ENCODE assay signal across 8 cellular contexts in the genomic region with DNA sequence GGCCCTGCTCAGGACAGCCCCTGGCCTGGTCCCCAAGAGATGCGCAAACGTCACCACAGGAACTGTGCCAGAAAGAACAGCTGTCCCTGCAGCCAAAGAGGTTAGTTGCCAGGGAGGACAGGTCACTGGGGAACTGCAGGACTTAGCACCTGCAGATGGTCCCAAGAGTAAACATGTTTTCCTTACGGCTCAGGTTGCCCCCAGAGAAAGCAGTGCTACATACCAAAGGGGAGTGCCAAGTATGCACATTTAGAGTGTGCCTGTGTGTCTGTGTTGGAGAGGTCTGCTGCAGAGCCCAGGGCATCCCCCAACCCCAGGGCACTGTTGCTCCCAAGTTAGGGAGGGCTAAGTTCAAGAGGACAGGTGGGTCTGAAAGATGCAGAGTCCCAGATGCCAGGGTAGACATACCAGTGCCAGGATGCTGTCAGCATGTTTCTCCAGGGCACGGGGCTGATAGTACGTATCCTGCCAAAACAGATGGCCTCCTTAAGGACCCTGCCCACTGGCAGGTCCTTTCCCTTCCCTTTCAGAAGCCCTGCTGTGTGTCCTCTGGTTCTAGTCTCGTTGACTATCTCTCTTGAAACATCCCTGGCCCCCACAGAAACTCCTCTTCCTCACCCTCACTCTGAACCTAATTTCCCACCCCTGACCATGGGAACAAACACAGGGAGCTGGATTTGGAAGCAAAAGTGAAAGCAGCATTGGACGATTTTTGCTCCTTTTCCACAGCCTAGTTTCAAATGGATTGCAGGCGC. TPM values are rescaled to one million over a fixed set of nuclear protein-coding genes. Genes with fewer than 3 reads are reported as not detected.
DNase-seq lines count a peak whose midpoint lies in the region; ATAC-seq and TF ChIP-seq lines count a peak whose summit lies in the region.

No MANE protein-coding gene starts in this region.

- H2AFZ ChIP-seq in OCI-LY3 (ENCODE audit: low read depth, low read length), result no peak overlapping the region

- H3K9me3 ChIP-seq in OCI-LY3 (ENCODE audit: insufficient read depth, low read length), result no peaks in the 10 kb centered on the region

- H3K9ac ChIP-seq in OCI-LY3 (ENCODE audit: low read length), result peak overlapping the region; percentile 86

- peaks cover 18% of the 10 kb centered on the region for H3K79me2 ChIP-seq in OCI-LY3 (ENCODE audit: low read length)

- ATAC-seq in effector memory CD8-positive, alpha-beta T cell (replicated peaks), result no peak
- ATAC-seq in naive B cell (ENCODE audit: low read depth in 2 of 2) (no peak), GM18870 (IDR thresholded peaks at IDR 0.05; ENCODE audit: unreplicated experiment) (no peak), GM19452 (IDR thresholded peaks at IDR 0.05; ENCODE audit: unreplicated experiment) (no peak)

- peak overlapping the region; percentile 94 to 97 for H3K27ac Mint-ChIP-seq in effector memory CD8-positive, alpha-beta T cell
- peak overlapping the region in 5 of 6 donors; percentile 93 to 99 (median 98) for H3K27ac Mint-ChIP-seq in naive B cell

- peak overlapping the region; percentile 87 for H3K4me3 ChIP-seq in H7 (ENCODE audit: insufficient read depth, low read depth, low read length)
- H3K4me3 ChIP-seq in OCI-LY3 (ENCODE audit: low read length), result peak overlapping the region; percentile 96

- peaks cover 12% of the 10 kb centered on the region for H3K4me1 ChIP-seq in OCI-LY3 (ENCODE audit: low read length)

- no peak overlapping the region for H3K27ac ChIP-seq in OCI-LY3 (ENCODE audit: low read length)

- H3K4me1 Mint-ChIP-seq in effector memory CD8-positive, alpha-beta T cell (ENCODE audit: low read depth in 2 of 2), result peaks cover 23 to 30% of the 10 kb centered on the region in 2 donors
- peaks cover 28 to 46% (median 33%) of the 10 kb centered on the region in 3 donors for H3K4me1 Mint-ChIP-seq in naive B cell

- H3K9me3 Mint-ChIP-seq in effector memory CD8-positive, alpha-beta T cell, result no peaks in the 10 kb centered on the region
- no peaks in the 10 kb centered on the region for H3K9me3 Mint-ChIP-seq in naive B cell

- TF ChIP-seq CTCF in OCI-LY3 (IDR thresholded peaks at IDR 0.05; ENCODE audit: low read depth, low read length), result no peak

- H3K36me3 Mint-ChIP-seq in effector memory CD8-positive, alpha-beta T cell (ENCODE audit: insufficient read depth), result peaks cover 33% of the 10 kb centered on the region
- peaks cover 6 to 12% of the 10 kb centered on the region in 2 donors for H3K36me3 Mint-ChIP-seq in naive B cell

- peak overlapping the region; percentile 100 for H3K4me2 ChIP-seq in OCI-LY3 (ENCODE audit: low read length)

- peak overlapping the region; percentile 95 to 99 for H3K4me3 Mint-ChIP-seq in effector memory CD8-positive, alpha-beta T cell
- H3K4me3 Mint-ChIP-seq in naive B cell, result peak overlapping the region; percentile 96 to 100 (median 98)

- no peaks in the 10 kb centered on the region for H4K20me1 ChIP-seq in OCI-LY3 (ENCODE audit: insufficient read depth, low read length)

- no peaks in the 10 kb centered on the region for H3K27me3 Mint-ChIP-seq in effector memory CD8-positive, alpha-beta T cell
- H3K27me3 Mint-ChIP-seq in naive B cell, result no peaks in the 10 kb centered on the region

- H3K27me3 ChIP-seq in H7 (ENCODE audit: control insufficient read depth, insufficient read depth, low read length), result no peaks in the 10 kb centered on the region
- no peaks in the 10 kb centered on the region for H3K27me3 ChIP-seq in OCI-LY3 (ENCODE audit: low read depth, low read length)

- DNase-seq in H7 (no peak), naive B cell (no peak), superior temporal gyrus (ENCODE audit: extremely low spot score) (no peak), HPDE6-E6E7 (ENCODE audit: extremely low spot score) (no peak)
- DNase-seq in effector memory CD8-positive, alpha-beta T cell, result no peak

- H3K36me3 ChIP-seq in H7 (replicated peaks; ENCODE audit: control insufficient read depth, insufficient read depth, low read length) (no peaks in the 10 kb centered on the region; the same call in 1 of the 2 replicates), OCI-LY3 (replicated peaks; ENCODE audit: low read depth, low read length) (no peaks in the 10 kb centered on the region)

RNA-seq across cellular contexts. Expression of gene ABHD16A, which starts 1.3 kb away (rescaled TPM):
- total RNA-seq in H7 (2014; rRNA removed; shearing (Covaris generic)), result 35.7 and 39.7 TPM in 2 replicates
- polyA plus RNA-seq in naive B cell (ENCODE audit: low read depth in 6 of 6), result 10 to 100 TPM; 27.3 to 45.3 (median 33.4) TPM

RNA-seq across cellular contexts. Expression of gene LY6G6F, which starts 4.8 kb away (rescaled TPM):
- not detected in 2 replicates for total RNA-seq in H7 (2014; rRNA removed; shearing (Covaris generic))
- 1 to 10 TPM in 1 of 6 donors, under 1 TPM in 2, not detected in 3; 0.60 to 1.8 (median 0.75) TPM for polyA plus RNA-seq in naive B cell (ENCODE audit: low read depth in 6 of 6)

RNA-seq across cellular contexts. Expression of gene LY6G6D, which starts 13.3 kb away (rescaled TPM):
- 2.8 TPM in 1 of 2 replicates, not detected in the other for total RNA-seq in H7 (2014; rRNA removed; shearing (Covaris generic))
- polyA plus RNA-seq in naive B cell (ENCODE audit: low read depth in 6 of 6), result not detected

RNA-seq across cellular contexts. Expression of gene LY6G6C, which starts 19.7 kb away (rescaled TPM):
- total RNA-seq in H7 (2014; rRNA removed; shearing (Covaris generic)), result not detected in 2 replicates
- polyA plus RNA-seq in naive B cell (ENCODE audit: low read depth in 6 of 6), result not detected

RNA-seq across cellular contexts. Expression of gene LY6G5C, which starts 21.0 kb away (rescaled TPM):
- total RNA-seq in H7 (2014; rRNA removed; shearing (Covaris generic)), result 0.70 and 2.0 TPM in 2 replicates
- 1 to 10 TPM in 1 of 6 donors, under 1 TPM in 3, not detected in 2; 0.48 to 1.6 (median 0.92) TPM for polyA plus RNA-seq in naive B cell (ENCODE audit: low read depth in 6 of 6)
